ENCODE assay signal across 8 cellular contexts in genomic region chr1:90723561-90724108, GRCh38.
DNase-seq lines count a peak whose midpoint lies in the region; ATAC-seq and TF ChIP-seq lines count a peak whose summit lies in the region.

No MANE protein-coding gene starts in this region.

- H4K20me1 ChIP-seq in KMS-11 (ENCODE audit: insufficient read depth) = no peaks in the 10 kb centered on the region

- H3K4me2 ChIP-seq in KMS-11 (peak overlapping the region; percentile 51), parathyroid adenoma (ENCODE audit: low read length) (peak overlapping the region; percentile 51)

- H3K4me3 ChIP-seq in KMS-11 (IDR thresholded peaks at IDR 0.05; ENCODE audit: insufficient read depth, low read depth, low read length) (no peak overlapping the region), parathyroid adenoma (ENCODE audit: low read depth, low read length) (no peak overlapping the region)

- ATAC-seq in effector memory CD8-positive, alpha-beta T cell (replicated peaks) = no peak
- ATAC-seq in GM21390 (IDR thresholded peaks at IDR 0.05; ENCODE audit: unreplicated experiment) (no peak), HG03439 (IDR thresholded peaks at IDR 0.05; ENCODE audit: unreplicated experiment) (no peak)

- no peak overlapping the region for H3K27ac Mint-ChIP-seq in effector memory CD8-positive, alpha-beta T cell

- no peaks in the 10 kb centered on the region for H3K27me3 ChIP-seq in KMS-11 (ENCODE audit: insufficient read depth, low read depth)
- H3K27me3 ChIP-seq in parathyroid adenoma (ENCODE audit: control insufficient read depth, insufficient read depth, low read length) = peaks cover 30% of the 10 kb centered on the region

- TF ChIP-seq CTCF in KMS-11 (conservative IDR thresholded peaks at IDR 0.05; ENCODE audit: low read depth, low read length) = peak; percentile 55
- no peak for TF ChIP-seq CTCF in parathyroid adenoma (IDR thresholded peaks at IDR 0.05)

- H3K36me3 ChIP-seq in ES-I3 (ENCODE audit: insufficient read depth, low read length) = no peaks in the 10 kb centered on the region
- H3K36me3 ChIP-seq in KMS-11 (ENCODE audit: insufficient read depth) = no peaks in the 10 kb centered on the region
- no peaks in the 10 kb centered on the region for H3K36me3 ChIP-seq in parathyroid adenoma (ENCODE audit: control insufficient read depth, insufficient read depth, low read length)

- H3K4me1 ChIP-seq in ES-I3 (ENCODE audit: insufficient read depth, low read length) (peaks cover 19% of the 10 kb centered on the region), KMS-11 (ENCODE audit: low read depth, poor library complexity, severe bottlenecking) (peaks cover 9% of the 10 kb centered on the region), parathyroid adenoma (no peaks in the 10 kb centered on the region)

- no peaks in the 10 kb centered on the region for H3K9me3 ChIP-seq in ES-I3 (ENCODE audit: control insufficient read depth, insufficient read depth, low read length)
- no peaks in the 10 kb centered on the region for H3K9me3 ChIP-seq in parathyroid adenoma (ENCODE audit: control insufficient read depth, low read length)

- H3K9me3 Mint-ChIP-seq in effector memory CD8-positive, alpha-beta T cell = peaks cover 4 to 7% of the 10 kb centered on the region in 2 donors

- H3K9ac ChIP-seq in ES-I3 (ENCODE audit: low read depth, low read length) (peak overlapping the region; percentile 44; the same call in 1 of the 2 replicates), KMS-11 (peak overlapping the region; percentile 30; the same call in 1 of the 2 replicates), parathyroid adenoma (no peak overlapping the region)

- peak overlapping the region; percentile 64 to 70 for H3K4me3 Mint-ChIP-seq in effector memory CD8-positive, alpha-beta T cell

- peaks cover 30 to 42% of the 10 kb centered on the region in 2 donors for H3K4me1 Mint-ChIP-seq in effector memory CD8-positive, alpha-beta T cell (ENCODE audit: low read depth in 2 of 2)

- H2AFZ ChIP-seq in KMS-11 (ENCODE audit: low read depth) = peak overlapping the region; percentile 75
- H2AFZ ChIP-seq in parathyroid adenoma = no peak overlapping the region

- H3K79me2 ChIP-seq in KMS-11 (ENCODE audit: insufficient read depth, low read depth) (no peaks in the 10 kb centered on the region), parathyroid adenoma (no peaks in the 10 kb centered on the region)

- no peak for DNase-seq in effector memory CD8-positive, alpha-beta T cell
- DNase-seq in amygdala (lab: John Stamatoyannopoulos, UW) (no peak), GDM1 (lab: John Stamatoyannopoulos, UW) (no peak)

- H3K36me3 Mint-ChIP-seq in effector memory CD8-positive, alpha-beta T cell (ENCODE audit: insufficient read depth) = peaks cover 56% of the 10 kb centered on the region

- H3K27ac ChIP-seq in KMS-11 (no peak overlapping the region), parathyroid adenoma (no peak overlapping the region)

- peaks cover 95 to 100% of the 10 kb centered on the region in 2 donors for H3K27me3 Mint-ChIP-seq in effector memory CD8-positive, alpha-beta T cell
